8 cellular contexts compared by ENCODE assay signal in genomic region chr22:29882716-29883044, GRCh38. TPM values are rescaled to one million over a fixed set of nuclear protein-coding genes. Genes with fewer than 3 reads are reported as not detected.
DNase-seq lines count a peak whose midpoint lies in the region; ATAC-seq, FAIRE-seq and TF ChIP-seq lines count a peak whose summit lies in the region.

No MANE protein-coding gene starts in this region.

- BruUV-seq in Panc1 (replicated peaks; lab: Mats Ljungman, UMichigan), result no TSS peak

- in situ Hi-C loops in Panc1 (cut with HindIII; ENCODE audit: low pct_unique_long_range_greater_than_20kb, low sequenced_read_pairs), result no loop called here

- H3K4me3 ChIP-seq in Panc1 (ENCODE audit: low read depth in 2 of 2, low read length in 2 of 2) (peak overlapping the region; percentile 36 to 73), fibroblast of pulmonary artery (replicated peaks; ENCODE audit: low read depth, low read length) (peak overlapping the region; percentile 28), stomach (peak overlapping the region; percentile 82 to 100 (median 97))

- no peak for TF ChIP-seq EP300 in stomach (IDR thresholded peaks at IDR 0.05)

- H3K27ac ChIP-seq in Panc1 (ENCODE audit: low read length) (no peak overlapping the region), stomach (peak overlapping the region in 3 of 5 donors; percentile 97 to 99 (median 98))

- peaks cover 5% of the 10 kb centered on the region for H3K4me1 Mint-ChIP-seq in activated CD4-positive, alpha-beta T cell treated with anti-CD3 and anti-CD28 coated beads for 36 hours

- intact Hi-C loops in activated CD4-positive, alpha-beta T cell treated with anti-CD3 and anti-CD28 coated beads for 36 hours (cut with DNase I, micrococcal nuclease), result loop anchor here (1.0 to 10.0 kb wide), 9 partner anchors 44 to 1872 kb away; partner anchors contain the start of genes ASCC2 (in 2 of the 2), UQCR10 (in 2 of the 2), ZMAT5 (in 2 of the 2) and DEPDC5 (in 1 of the 2)
- intact Hi-C loops in Panc1 (cut with micrococcal nuclease; ENCODE audit: unreplicated experiment) (no loop called here), stomach (cut with DNase I; ENCODE audit: low total_unique reads) (no loop called here)

- TF ChIP-seq CTCF in Panc1 (IDR thresholded peaks at IDR 0.05) (no peak), fibroblast of pulmonary artery (IDR thresholded peaks at IDR 0.05; ENCODE audit: low read length, missing control alignments) (no peak), stomach (IDR thresholded peaks at IDR 0.05) (no peak)

- no peak for DNase-seq in activated CD4-positive, alpha-beta T cell treated with anti-CD3 and anti-CD28 coated beads for 36 hours
- DNase-seq in activated CD4-positive, alpha-beta T cell treated with anti-CD3 and anti-CD28 coated beads, Interleukin-2, amount 50 U/mL, for 4 hours, result no peak
- DNase-seq in Panc1 (ENCODE audit: low read depth, low spot score) (no peak), fibroblast of pulmonary artery (ENCODE audit: low read depth) (no peak), stomach (no peak), GM19239 (ENCODE audit: insufficient read length, low spot score) (no peak), NCI-H146 treated with DMSO at 0.1 percent for 48 hours (lab: John Stamatoyannopoulos, UW; ENCODE audit: unreplicated experiment) (no peak)

- H3K4me1 ChIP-seq in Panc1 (ENCODE audit: control insufficient read depth, insufficient read depth, low read length) (peaks cover 11% of the 10 kb centered on the region), stomach (peaks cover 19 to 43% (median 32%) of the 10 kb centered on the region in 4 donors)

- H3K27me3 Mint-ChIP-seq in activated CD4-positive, alpha-beta T cell treated with anti-CD3 and anti-CD28 coated beads for 36 hours, result peaks cover 3% of the 10 kb centered on the region

- POLR2A ChIA-PET in activated CD4-positive, alpha-beta T cell treated with anti-CD3 and anti-CD28 coated beads for 36 hours (lab: Charles Lee), result no interaction called here
- POLR2A ChIA-PET in Panc1 (lab: Charles Lee), result interaction anchor here (0.6 kb wide), 1 partner anchor 232 kb away, joined by 3 read pairs; no protein-coding TSS in a partner anchor

- H3K9me3 Mint-ChIP-seq in activated CD4-positive, alpha-beta T cell treated with anti-CD3 and anti-CD28 coated beads for 36 hours (ENCODE audit: low read depth), result no peaks in the 10 kb centered on the region

- H3K27me3 ChIP-seq in Panc1 (ENCODE audit: control insufficient read depth, insufficient read depth, low read length) (no peaks in the 10 kb centered on the region), stomach (no peaks in the 10 kb centered on the region)

- ATAC-seq in activated CD4-positive, alpha-beta T cell treated with anti-CD3 and anti-CD28 coated beads for 36 hours, result no peak
- ATAC-seq in Panc1 (no peak; the same call in 1 of the 2 replicates), GM21825 (IDR thresholded peaks at IDR 0.05; ENCODE audit: unreplicated experiment) (no peak)

- H3K36me3 ChIP-seq in Panc1 (ENCODE audit: control insufficient read depth, insufficient read depth, low read length) (no peaks in the 10 kb centered on the region), stomach (no peaks in the 10 kb centered on the region)

- no peak overlapping the region for H3K27ac Mint-ChIP-seq in activated CD4-positive, alpha-beta T cell treated with anti-CD3 and anti-CD28 coated beads for 36 hours

- H3K9me3 ChIP-seq in Panc1 (ENCODE audit: control insufficient read depth, insufficient read depth, low read depth, low read length) (no peaks in the 10 kb centered on the region), stomach (no peaks in the 10 kb centered on the region)

- 0 to 2% (median 0%) methylated on average over 5 of the region's 5 CpGs for WGBS in stomach, 5 donors

- no peak for FAIRE-seq in GM19239 (lab: Jason Lieb, UNC)

- peaks cover 3% of the 10 kb centered on the region for H3K36me3 Mint-ChIP-seq in activated CD4-positive, alpha-beta T cell treated with anti-CD3 and anti-CD28 coated beads for 36 hours (ENCODE audit: low read depth)

- peak overlapping the region; percentile 89 for H3K4me3 Mint-ChIP-seq in activated CD4-positive, alpha-beta T cell treated with anti-CD3 and anti-CD28 coated beads for 36 hours

- no peak for TF ChIP-seq POLR2A in stomach (IDR thresholded peaks at IDR 0.05)

- CTCF ChIA-PET in activated CD4-positive, alpha-beta T cell treated with anti-CD3 and anti-CD28 coated beads for 36 hours (lab: Charles Lee), result interaction anchor here (0.8 to 3.2 kb wide), 2 partner anchors 123 to 278 kb away, joined by 3 to 13 read pairs; no protein-coding TSS in a partner anchor
- CTCF ChIA-PET in Panc1 (lab: Charles Lee), result no interaction called here

RNA-seq across cellular contexts. Expression of gene MTMR3, which starts 0.3 kb away (rescaled TPM):
- total RNA-seq in activated CD4-positive, alpha-beta T cell treated with anti-CD3 and anti-CD28 coated beads for 36 hours, result 10 to 100 TPM; 19.2 to 22.8 TPM
- total RNA-seq in Panc1 (2021; ENCODE audit: unreplicated experiment) (26.8 TPM), stomach (100 to 1,000 TPM in 1 of 5 donors, 10 to 100 TPM in 4; 39.8 to 120 (median 78.2) TPM)
- 16.7 TPM for polyA plus RNA-seq in Panc1 (2012; ENCODE audit: insufficient read length)
- polyA plus RNA-seq in stomach, result 10 to 100 TPM in 2 of 3 donors, 1 to 10 TPM in 1; 7.3 to 13.3 (median 12.8) TPM

RNA-seq across cellular contexts. Expression of gene ASCC2, which starts 44.6 kb away (rescaled TPM):
- total RNA-seq in activated CD4-positive, alpha-beta T cell treated with anti-CD3 and anti-CD28 coated beads for 36 hours, result 10 to 100 TPM; 56.0 to 69.9 TPM
- total RNA-seq in Panc1 (2021; ENCODE audit: unreplicated experiment), result 52.0 TPM
- 64.3 TPM for polyA plus RNA-seq in Panc1 (2012; ENCODE audit: insufficient read length)
- total RNA-seq in stomach, result 100 to 1,000 TPM in 1 of 5 donors, 10 to 100 TPM in 4; 39.7 to 129 (median 80.5) TPM
- polyA plus RNA-seq in stomach, result 10 to 100 TPM; 53.5 to 75.3 (median 59.3) TPM

Comparison
In these comparisons a context has a peak if more than half of its experiments do, and no peak if none do; other contexts are left out.
1. H3K4me3 ChIP-seq: peak in every context shown above with its lines; median percentile 97 in stomach; 54 in Panc1; 28 in fibroblast of pulmonary artery.
2. intact Hi-C loops: an anchor here in activated CD4-positive, alpha-beta T cell treated with anti-CD3 and anti-CD28 coated beads for 36 hours (1.0 to 10.0 kb wide); none called in Panc1 and stomach.